ENCODE assay signal across 16 cellular contexts in the genomic region with DNA sequence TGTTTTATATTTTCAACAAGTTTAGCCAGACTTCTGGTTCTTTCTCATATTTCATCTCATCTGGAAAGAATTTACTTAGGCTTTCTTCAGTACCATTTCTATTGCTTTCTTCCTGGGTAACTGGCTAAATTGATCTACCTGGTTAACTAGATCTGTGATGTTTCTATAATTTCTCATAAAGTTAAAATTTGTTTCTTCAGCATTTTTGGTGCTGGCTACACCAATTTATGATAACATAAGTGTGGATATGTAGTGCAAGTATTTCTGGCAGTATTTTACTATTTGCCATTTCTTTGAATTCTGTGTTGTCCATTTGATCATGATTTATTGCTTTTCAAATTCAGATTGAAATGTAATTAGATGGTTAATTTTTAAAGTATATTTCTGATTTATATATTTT. TPM values are rescaled to one million over a fixed set of nuclear protein-coding genes. Genes with fewer than 3 reads are reported as not detected.
DNase-seq lines count a peak whose midpoint lies in the region; FAIRE-seq and TF ChIP-seq lines count a peak whose summit lies in the region.
"Had no signal": no experiment of that assay in that cellular context is flagged by ENCODE, and none has a peak within 500 bp of the region (broad histone marks: within the 10 kb centered on the region; RNA-seq: fewer than 3 reads in every experiment).

No MANE protein-coding gene starts in this region.

- H3K4me3 Mint-ChIP-seq in Calu3 (ENCODE audit: low read depth, unreplicated experiment) = no peak overlapping the region
- H3K4me3 Mint-ChIP-seq in activated CD4-positive, alpha-beta memory T cell treated with anti-CD3 and anti-CD28 coated beads, Interleukin-2, amount 10 ng/mL, durations not matched to agents 7 days and 5 days = no peak overlapping the region

- H3K36me3 Mint-ChIP-seq in Calu3 (ENCODE audit: insufficient read depth, unreplicated experiment) = peaks cover 24% of the 10 kb centered on the region
- peaks cover 19% of the 10 kb centered on the region for H3K36me3 Mint-ChIP-seq in activated CD4-positive, alpha-beta memory T cell treated with anti-CD3 and anti-CD28 coated beads, Interleukin-2, amount 10 ng/mL, durations not matched to agents 7 days and 5 days (ENCODE audit: low read depth)

- H3K27me3 ChIP-seq in BLaER1 (no peaks in the 10 kb centered on the region), SK-N-SH (ENCODE audit: insufficient read depth) (no peaks in the 10 kb centered on the region)
- H3K27me3 ChIP-seq: BLaER1 treated with 17β-estradiol and CSF1 and Interleukin-3, amounts not matched to agents 10 nM and 100 nM had no signal

- H3K36me3 ChIP-seq in BLaER1 (peaks cover 42% of the 10 kb centered on the region), SK-N-SH (replicated peaks in 1 of 2; ENCODE audit: control insufficient read depth in 1 of 2, insufficient read depth in 2 of 2, low read length in 1 of 2) (peaks cover 26 to 36% of the 10 kb centered on the region in 2 experiments), kidney (ENCODE audit: control insufficient read depth in 1 of 2, insufficient read depth in 2 of 2, low read length in 2 of 2) (no peaks in the 10 kb centered on the region)

- H3K4me2 ChIP-seq in BLaER1 (0 out of 2 replicates have a peak overlapping the region, but pooled peaks have one; percentile 66), SK-N-SH (no peak overlapping the region; the same call in 1 of the 2 replicates)
- H3K4me2 ChIP-seq: PC-9 had no signal

- intact Hi-C loops in kidney (cut with DNase I) (no loop called here), Calu3 (cut with micrococcal nuclease; ENCODE audit: unreplicated experiment) (no loop called here)

- H2AFZ ChIP-seq in SK-N-SH (ENCODE audit: low read depth) = no peak overlapping the region
- H2AFZ ChIP-seq: GM23248, PC-9 had no signal

- H3K27ac ChIP-seq in BLaER1 (no peak overlapping the region), SK-N-SH (ENCODE audit: low read depth in 2 of 2, low read length in 1 of 2) (peak overlapping the region; percentile 45 to 55), kidney (ENCODE audit: low read depth in 2 of 2, low read length in 2 of 2) (no peak overlapping the region)
- H3K27ac ChIP-seq: BLaER1 treated with 17β-estradiol and CSF1 and Interleukin-3, amounts not matched to agents 10 nM and 100 nM; GM23248; PC-9 had no signal

- TF ChIP-seq RAD21 in SK-N-SH (IDR thresholded peaks at IDR 0.05; ENCODE audit: low read length) = no peak

- H3K9me3 ChIP-seq in BLaER1 (no peaks in the 10 kb centered on the region), SK-N-SH (no peaks in the 10 kb centered on the region), kidney (ENCODE audit: control insufficient read depth in 1 of 2, low read length in 2 of 2) (no peaks in the 10 kb centered on the region)

- H3K4me1 Mint-ChIP-seq in Calu3 (ENCODE audit: low read depth, unreplicated experiment) = peaks cover 13% of the 10 kb centered on the region
- peaks cover 26% of the 10 kb centered on the region for H3K4me1 Mint-ChIP-seq in activated CD4-positive, alpha-beta memory T cell treated with anti-CD3 and anti-CD28 coated beads, Interleukin-2, amount 10 ng/mL, durations not matched to agents 7 days and 5 days

- H3K4me1 ChIP-seq in BLaER1 (peaks cover 14% of the 10 kb centered on the region), SK-N-SH (ENCODE audit: control insufficient read depth in 1 of 2, insufficient read depth in 2 of 2, low read depth in 1 of 2, low read length in 1 of 2) (peaks cover 10 to 24% of the 10 kb centered on the region in 2 experiments; a peak in 3 of 4 replicates), kidney (ENCODE audit: control insufficient read depth in 1 of 2, insufficient read depth in 1 of 2, low read depth in 1 of 2, low read length in 2 of 2) (peaks cover 0 to 3% of the 10 kb centered on the region in 2 donors)

- no peaks in the 10 kb centered on the region for H3K27me3 Mint-ChIP-seq in Calu3 (ENCODE audit: unreplicated experiment)
- no peaks in the 10 kb centered on the region for H3K27me3 Mint-ChIP-seq in activated CD4-positive, alpha-beta memory T cell treated with anti-CD3 and anti-CD28 coated beads, Interleukin-2, amount 10 ng/mL, durations not matched to agents 7 days and 5 days

- POLR2A ChIA-PET in SK-N-SH (lab: Yijun Ruan, JAX) = no interaction called here
- POLR2A ChIA-PET in activated CD4-positive, alpha-beta memory T cell treated with anti-CD3 and anti-CD28 coated beads, Interleukin-2, amount 10 ng/mL, durations not matched to agents 7 days and 5 days (lab: Charles Lee) = interaction anchor here (1.5 to 1.9 kb wide), 3 partner anchors 17 to 165 kb away, joined by 4 to 13 read pairs (median 4); partner anchors contain the start of gene ARHGAP5

- CTCF ChIA-PET in SK-N-SH (lab: Yijun Ruan, JAX) = no interaction called here
- CTCF ChIA-PET in Calu3 (lab: Charles Lee) = no interaction called here
- CTCF ChIA-PET in activated CD4-positive, alpha-beta memory T cell treated with anti-CD3 and anti-CD28 coated beads, Interleukin-2, amount 10 ng/mL, durations not matched to agents 7 days and 5 days (lab: Charles Lee) = no interaction called here

- peaks cover 100% of the 10 kb centered on the region for H3K79me2 ChIP-seq in SK-N-SH (ENCODE audit: insufficient read depth)

- H3K4me3 ChIP-seq in BLaER1 (no peak overlapping the region), SK-N-SH (ENCODE audit: low read depth in 2 of 2, low read length in 1 of 2) (no peak overlapping the region), kidney (ENCODE audit: low read length in 2 of 2) (no peak overlapping the region)
- H3K4me3 ChIP-seq: BLaER1 treated with 17β-estradiol and CSF1 and Interleukin-3, amounts not matched to agents 10 nM and 100 nM; GM23248; PC-9 had no signal

- H4K20me1 ChIP-seq in BLaER1 (peaks cover 50% of the 10 kb centered on the region), SK-N-SH (ENCODE audit: insufficient read depth) (peaks cover 98% of the 10 kb centered on the region)

- TF ChIP-seq CTCF in SK-N-SH (IDR thresholded peaks at IDR 0.05) (no peak), kidney (IDR thresholded peaks at IDR 0.05; ENCODE audit: borderline replicate concordance, extremely low read depth, insufficient read depth) (no peak), Calu3 (IDR thresholded peaks at IDR 0.05; ENCODE audit: unreplicated experiment) (no peak)

- DNase-seq in SK-N-SH (no peak), kidney (no peak), Calu3 (no peak)
- no peak for DNase-seq in stimulated activated naive CD4-positive, alpha-beta T cell (lab: John Stamatoyannopoulos, UW)
- DNase-seq in activated CD4-positive, alpha-beta memory T cell treated with anti-CD3 and anti-CD28 coated beads, Interleukin-2, amount 10 ng/mL, durations not matched to agents 7 days and 5 days = no peak
- DNase-seq: COR-L47, GM23248, NCI-H1092, NCI-H1694, NCI-H446, NCI-H774, PC-9 had no signal

- H3K9me3 Mint-ChIP-seq in Calu3 (ENCODE audit: low read depth, unreplicated experiment) = no peaks in the 10 kb centered on the region
- no peaks in the 10 kb centered on the region for H3K9me3 Mint-ChIP-seq in activated CD4-positive, alpha-beta memory T cell treated with anti-CD3 and anti-CD28 coated beads, Interleukin-2, amount 10 ng/mL, durations not matched to agents 7 days and 5 days

- FAIRE-seq in A204.1 (lab: Jason Lieb, UNC) (peak; percentile 34), kidney (lab: Jason Lieb, UNC) (peak; percentile 54)
- FAIRE-seq: GM19239 had no signal

- no peak overlapping the region for H3K27ac Mint-ChIP-seq in Calu3 (ENCODE audit: unreplicated experiment)
- H3K27ac Mint-ChIP-seq in activated CD4-positive, alpha-beta memory T cell treated with anti-CD3 and anti-CD28 coated beads, Interleukin-2, amount 10 ng/mL, durations not matched to agents 7 days and 5 days = no peak overlapping the region

- H3K9me2 ChIP-seq in SK-N-SH = no peaks in the 10 kb centered on the region

- no peak for TF ChIP-seq EP300 in SK-N-SH (IDR thresholded peaks at IDR 0.05; ENCODE audit: borderline replicate concordance in 1 of 2, low read depth in 1 of 2, low read length in 1 of 2)

- H3K9ac ChIP-seq in BLaER1 (no peak overlapping the region), SK-N-SH (no peak overlapping the region), kidney (ENCODE audit: low read length in 2 of 2) (no peak overlapping the region)
- H3K9ac ChIP-seq: BLaER1 treated with 17β-estradiol and CSF1 and Interleukin-3, amounts not matched to agents 10 nM and 100 nM; GM23248 had no signal

- peaks cover 42% of the 10 kb centered on the region for H3F3A ChIP-seq in SK-N-SH (replicated peaks; ENCODE audit: insufficient read depth)

- no TSS peak for BruUV-seq in Calu3 (replicated peaks; lab: Mats Ljungman, UMichigan)

TF ChIP-seq in SK-N-SH, 30 proteins besides CTCF, POLR2A, EP300 and RAD21 (continues in another document):
- no peak for TF ChIP-seq CHD2 (IDR thresholded peaks at IDR 0.05; ENCODE audit: low read length, partially characterized antibody)
- TF ChIP-seq, protein P1, sequence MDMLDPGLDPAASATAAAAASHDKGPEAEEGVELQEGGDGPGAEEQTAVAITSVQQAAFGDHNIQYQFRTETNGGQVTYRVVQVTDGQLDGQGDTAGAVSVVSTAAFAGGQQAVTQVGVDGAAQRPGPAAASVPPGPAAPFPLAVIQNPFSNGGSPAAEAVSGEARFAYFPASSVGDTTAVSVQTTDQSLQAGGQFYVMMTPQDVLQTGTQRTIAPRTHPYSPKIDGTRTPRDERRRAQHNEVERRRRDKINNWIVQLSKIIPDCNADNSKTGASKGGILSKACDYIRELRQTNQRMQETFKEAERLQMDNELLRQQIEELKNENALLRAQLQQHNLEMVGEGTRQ (IDR thresholded peaks at IDR 0.05; ENCODE audit: borderline replicate concordance, low read depth, low read length) = no peak
- TF ChIP-seq EZH2phosphoT487 (IDR thresholded peaks at IDR 0.05; ENCODE audit: borderline replicate concordance, low read depth) = no peak
- TF ChIP-seq, protein P2, sequence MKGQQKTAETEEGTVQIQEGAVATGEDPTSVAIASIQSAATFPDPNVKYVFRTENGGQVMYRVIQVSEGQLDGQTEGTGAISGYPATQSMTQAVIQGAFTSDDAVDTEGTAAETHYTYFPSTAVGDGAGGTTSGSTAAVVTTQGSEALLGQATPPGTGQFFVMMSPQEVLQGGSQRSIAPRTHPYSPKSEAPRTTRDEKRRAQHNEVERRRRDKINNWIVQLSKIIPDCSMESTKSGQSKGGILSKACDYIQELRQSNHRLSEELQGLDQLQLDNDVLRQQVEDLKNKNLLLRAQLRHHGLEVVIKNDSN (IDR thresholded peaks at IDR 0.05; ENCODE audit: borderline replicate concordance, low read depth) = no peak
- no peak for TF ChIP-seq FOSL2 (IDR thresholded peaks at IDR 0.05; ENCODE audit: borderline replicate concordance, low read depth)
- TF ChIP-seq SMC3 (IDR thresholded peaks at IDR 0.05; ENCODE audit: low read depth, low read length) = no peak
- no peak for TF ChIP-seq TEAD4 (IDR thresholded peaks at IDR 0.05; ENCODE audit: borderline replicate concordance, insufficient read depth)

RNA-seq across cellular contexts. Expression of gene ARHGAP5, which starts 25.9 kb away (rescaled TPM):
- polyA plus RNA-seq in SK-N-SH (2012; rRNA removed) (7.2 and 11.1 TPM in 2 replicates), kidney (ENCODE audit: insufficient read depth, low read depth, low replicate concordance) (17.7 TPM)
- polyA plus RNA-seq in SK-N-SH (2012; cell fraction: cytosol; rRNA removed) = 14.8 and 18.0 TPM in 2 replicates
- 3.8 and 12.3 TPM in 2 replicates for polyA plus RNA-seq in SK-N-SH (2012; cell fraction: nucleus; rRNA removed)
- total RNA-seq in kidney (142 TPM), Calu3 (2022) (113 and 132 TPM in 2 replicates)
- 10 to 100 TPM; 35.5 to 42.7 TPM for total RNA-seq in activated CD4-positive, alpha-beta memory T cell treated with anti-CD3 and anti-CD28 coated beads, Interleukin-2, amount 10 ng/mL, durations not matched to agents 7 days and 5 days

Comparison
In these comparisons a context has a peak if more than half of its experiments do, and no peak if none do; other contexts are left out.
1. H3K27ac ChIP-seq: peak in SK-N-SH (2 of 2); none in BLaER1 (single experiment) and kidney (0 of 2).